2 cellular contexts compared by ENCODE assay signal in genomic region chr19:41937976-41938375, GRCh38.
TF ChIP-seq lines count a peak whose summit lies in the region.

No MANE protein-coding gene starts in this region.

TF ChIP-seq in A549, 52 proteins besides CTCF, POLR2A, EP300 and RAD21:
- TF ChIP-seq ZFP36 (IDR thresholded peaks at IDR 0.05; ENCODE audit: borderline replicate concordance, partially characterized antibody) (peak; percentile 41), HMGXB4 (CRISPR knock-in tag; IDR thresholded peaks at IDR 0.05; ENCODE audit: borderline replicate concordance) (no peak)

TF ChIP-seq in H1, 55 proteins besides CTCF, POLR2A, EP300 and RAD21:
- no peak for TF ChIP-seq CHD2 (IDR thresholded peaks at IDR 0.05; ENCODE audit: low read length)
- TF ChIP-seq SUZ12 (IDR thresholded peaks at IDR 0.05; ENCODE audit: low read length): no peak
- no peak for TF ChIP-seq NANOG (IDR thresholded peaks at IDR 0.05; ENCODE audit: insufficient read depth, low read depth, low read length, poor library complexity, severe bottlenecking)
- TF ChIP-seq TCF12 (IDR thresholded peaks at IDR 0.05; ENCODE audit: low read depth, low read length): no peak
- TF ChIP-seq RNF2 (IDR thresholded peaks at IDR 0.05; ENCODE audit: borderline replicate concordance, low read depth, low read length, missing control alignments, poor library complexity, severe bottlenecking): no peak
- no peak for TF ChIP-seq BRCA1 (IDR thresholded peaks at IDR 0.05; ENCODE audit: low read depth, low read length)
- no peak for TF ChIP-seq HDAC6 (IDR thresholded peaks at IDR 0.05; ENCODE audit: low read depth, low read length)
- TF ChIP-seq ATF2 (IDR thresholded peaks at IDR 0.05; ENCODE audit: low read length): no peak
- no peak for TF ChIP-seq SAP30 (IDR thresholded peaks at IDR 0.05; ENCODE audit: insufficient read depth, insufficient replicate concordance, low read length)
- TF ChIP-seq HDAC2 (IDR thresholded peaks at IDR 0.05; ENCODE audit: borderline replicate concordance in 1 of 2, low read depth in 2 of 2, low read length in 2 of 2): no peak
- TF ChIP-seq RXRA (IDR thresholded peaks at IDR 0.05; ENCODE audit: insufficient read depth, low read depth, low read length): no peak
- TF ChIP-seq CHD7 (IDR thresholded peaks at IDR 0.05; ENCODE audit: insufficient replicate concordance, low read length): no peak
- no peak for TF ChIP-seq ATF3 (IDR thresholded peaks at IDR 0.05; ENCODE audit: insufficient read depth, low read depth, low read length)
- no peak for TF ChIP-seq NRF1 (IDR thresholded peaks at IDR 0.05; ENCODE audit: low read depth, low read length)
- TF ChIP-seq POLR2AphosphoS5 (IDR thresholded peaks at IDR 0.05; ENCODE audit: low read depth, low read length): no peak
- TF ChIP-seq EGR1 (IDR thresholded peaks at IDR 0.05; ENCODE audit: borderline replicate concordance, low read depth, low read length): no peak
- TF ChIP-seq BACH1 (IDR thresholded peaks at IDR 0.05; ENCODE audit: low read length): no peak
- no peak for TF ChIP-seq KDM1A (IDR thresholded peaks at IDR 0.05; ENCODE audit: borderline replicate concordance, low read length)
- TF ChIP-seq CBX8 (IDR thresholded peaks at IDR 0.05; ENCODE audit: borderline replicate concordance, low read depth, low read length): no peak
